In genomic region chr16:50806099-50807062, GRCh38 we compare ENCODE assay signal across 8 cellular contexts.
DNase-seq lines count a peak whose midpoint lies in the region; ATAC-seq and TF ChIP-seq lines count a peak whose summit lies in the region.

No MANE protein-coding gene starts in this region.

- H3F3A ChIP-seq in MM.1S (ENCODE audit: insufficient read depth, low read length): no peaks in the 10 kb centered on the region

- H3K36me3 ChIP-seq in HCT116 (ENCODE audit: control insufficient read depth in 1 of 2, insufficient read depth in 2 of 2, low read length in 2 of 2) (no peaks in the 10 kb centered on the region), MM.1S (replicated peaks; ENCODE audit: insufficient read depth, low read length) (no peaks in the 10 kb centered on the region), SJCRH30 (no peaks in the 10 kb centered on the region)

- peak overlapping the region; percentile 74 for H3K4me3 Mint-ChIP-seq in activated naive CD4-positive, alpha-beta T cell treated with anti-CD3 and anti-CD28 coated beads for 36 hours

- no peaks in the 10 kb centered on the region for H3K27me3 ChIP-seq in HCT116 (ENCODE audit: insufficient read depth, low read length)
- H3K27me3 ChIP-seq in MM.1S (replicated peaks; ENCODE audit: insufficient read depth, low read length): no peaks in the 10 kb centered on the region
- no peaks in the 10 kb centered on the region for H3K27me3 ChIP-seq in SJCRH30

- POLR2A ChIA-PET in HCT116 (lab: Charles Lee): interaction anchor here (0.8 to 1.0 kb wide), 2 partner anchors 138 to 437 kb away, joined by 4 read pairs; partner anchors contain the start of gene BRD7

- RAD21 ChIA-PET in HCT116 (lab: Charles Lee; ENCODE audit: low non-redundant PET in 1 of 2, low total read pairs in 2 of 2, uncharacterized antibody in 2 of 2, unreplicated experiment in 2 of 2): interaction anchor here (1.0 to 1.2 kb wide), 11 partner anchors 78 to 479 kb away, joined by 3 to 12 read pairs (median 5); no protein-coding TSS in a partner anchor

- peak; percentile 96 for ATAC-seq in HCT116

- H3K4me1 Mint-ChIP-seq in activated naive CD4-positive, alpha-beta T cell treated with anti-CD3 and anti-CD28 coated beads for 36 hours (ENCODE audit: low read depth): peaks cover 10% of the 10 kb centered on the region

- H2AFZ ChIP-seq in HCT116 (ENCODE audit: low read depth, low read length, poor library complexity, severe bottlenecking) (peak overlapping the region; percentile 33), MM.1S (ENCODE audit: low read length) (peak overlapping the region; percentile 11; the same call in 1 of the 2 replicates)

- H3K9me3 ChIP-seq in HCT116 (ENCODE audit: control insufficient read depth in 1 of 2, insufficient read depth in 1 of 2, low read depth in 1 of 2, low read length in 2 of 2) (no peaks in the 10 kb centered on the region), MM.1S (replicated peaks; ENCODE audit: insufficient read depth, low read length) (no peaks in the 10 kb centered on the region), SJCRH30 (replicated peaks) (no peaks in the 10 kb centered on the region)

- H3K79me2 ChIP-seq in HCT116 (ENCODE audit: insufficient read depth, low read length) (no peaks in the 10 kb centered on the region), MM.1S (ENCODE audit: low read length) (no peaks in the 10 kb centered on the region)

- H4K20me1 ChIP-seq in HCT116 (ENCODE audit: insufficient read depth) (no peaks in the 10 kb centered on the region), MM.1S (ENCODE audit: insufficient read depth, low read length) (no peaks in the 10 kb centered on the region)

- H3K27ac ChIP-seq in HCT116 (ENCODE audit: low read depth, low read length) (no peak overlapping the region), MM.1S (ENCODE audit: low read length) (no peak overlapping the region), SJCRH30 (no peak overlapping the region)

- TF ChIP-seq RAD21 in HCT116 (IDR thresholded peaks at IDR 0.05; ENCODE audit: low read depth): peak; percentile 69

- peak overlapping the region; percentile 35 to 50 for H3K4me3 ChIP-seq in HCT116 (replicated peaks in 1 of 2; ENCODE audit: low read depth in 1 of 2, low read length in 2 of 2)
- H3K4me3 ChIP-seq in MM.1S (ENCODE audit: low read length): peak overlapping the region; percentile 41
- H3K4me3 ChIP-seq in SJCRH30: no peak overlapping the region

- H3K27me3 Mint-ChIP-seq in activated naive CD4-positive, alpha-beta T cell treated with anti-CD3 and anti-CD28 coated beads for 36 hours (ENCODE audit: low read depth): no peaks in the 10 kb centered on the region

- H3K4me2 ChIP-seq in HCT116 (ENCODE audit: low read length): peak overlapping the region; percentile 86
- H3K4me2 ChIP-seq in MM.1S (ENCODE audit: low read depth, low read length): peak overlapping the region; percentile 61; the same call in 1 of the 2 replicates

- TF ChIP-seq CTCF in HCT116 (IDR thresholded peaks at IDR 0.05 in 2 of 3, conservative IDR thresholded peaks at IDR 0.05 in 1 of 3; ENCODE audit: borderline replicate concordance in 1 of 3, insufficient read depth in 1 of 3, low read depth in 2 of 3, low read length in 2 of 3): peak; percentile 77 to 97 (median 93)
- peak; percentile 92 for TF ChIP-seq CTCF in MM.1S (IDR thresholded peaks at IDR 0.05; ENCODE audit: low read length)

- H3K27ac Mint-ChIP-seq in activated naive CD4-positive, alpha-beta T cell treated with anti-CD3 and anti-CD28 coated beads for 36 hours: peak overlapping the region; percentile 51

- CTCF ChIA-PET in HCT116 (lab: Charles Lee): interaction anchor here (0.7 to 2.6 kb wide), 80 partner anchors 8 to 1176 kb away, joined by 3 to 62 read pairs (median 4); partner anchors contain the start of genes ADCY7, BRD7, CNEP1R1 and CYLD
- CTCF ChIA-PET in activated naive CD4-positive, alpha-beta T cell treated with anti-CD3 and anti-CD28 coated beads for 36 hours (lab: Charles Lee): interaction anchor here (0.6 to 4.7 kb wide), 89 partner anchors 10 to 958 kb away, joined by 3 to 347 read pairs (median 4); partner anchors contain the start of genes BRD7, CNEP1R1 and SNX20

- DNase-seq in GDM1 (lab: John Stamatoyannopoulos, UW): peak; percentile 55
- peak; percentile 86 for DNase-seq in HCT116 (ENCODE audit: low read depth, low spot score)
- peak; percentile 88 for DNase-seq in MM.1S
- peak; percentile 78 to 95 for DNase-seq in SJCRH30
- DNase-seq in activated naive CD4-positive, alpha-beta T cell treated with anti-CD3 and anti-CD28 coated beads for 36 hours: peak; percentile 94
- DNase-seq in germinal center (ENCODE audit: low spot score): peak; percentile 85
- peak; percentile 72 for DNase-seq in non-pigmented ciliary epithelial cell (ENCODE audit: low read depth)
- DNase-seq in superior temporal gyrus (ENCODE audit: extremely low spot score): peak; percentile 99

- H3K9me2 ChIP-seq in HCT116 (ENCODE audit: insufficient read depth) (no peaks in the 10 kb centered on the region), MM.1S (replicated peaks; ENCODE audit: insufficient read depth, low read length) (no peaks in the 10 kb centered on the region)

- no TSS peak for BruUV-seq in HCT116 (replicated peaks; lab: Mats Ljungman, UMichigan)

- no peak overlapping the region for H3K9ac ChIP-seq in HCT116 (ENCODE audit: low read length)
- no peak overlapping the region for H3K9ac ChIP-seq in MM.1S (ENCODE audit: low read length)

- intact Hi-C loops in HCT116 (cut with micrococcal nuclease): loop anchor here (1.0 kb wide), 4 partner anchors 135 to 483 kb away; no protein-coding TSS in a partner anchor
- intact Hi-C loops in activated naive CD4-positive, alpha-beta T cell treated with anti-CD3 and anti-CD28 coated beads for 36 hours (cut with micrococcal nuclease): loop anchor here (1.0 to 5.0 kb wide), 16 partner anchors 41 to 781 kb away; partner anchors contain the start of genes CNEP1R1 and NKD1

- no peak for TF ChIP-seq POLR2A in HCT116 (IDR thresholded peaks at IDR 0.05; ENCODE audit: borderline replicate concordance, extremely low read depth, insufficient read depth, insufficient read length)

- H3K4me1 ChIP-seq in HCT116 (ENCODE audit: control insufficient read depth in 1 of 2, insufficient read depth in 2 of 2, low read length in 2 of 2) (peaks cover 0 to 3% of the 10 kb centered on the region in 2 experiments; a peak in 1 of 4 replicates), MM.1S (ENCODE audit: low read length) (no peaks in the 10 kb centered on the region), SJCRH30 (no peaks in the 10 kb centered on the region)

- no peaks in the 10 kb centered on the region for H3K36me3 Mint-ChIP-seq in activated naive CD4-positive, alpha-beta T cell treated with anti-CD3 and anti-CD28 coated beads for 36 hours (ENCODE audit: low read depth)

- H3K9me3 Mint-ChIP-seq in activated naive CD4-positive, alpha-beta T cell treated with anti-CD3 and anti-CD28 coated beads for 36 hours: no peaks in the 10 kb centered on the region

TF ChIP-seq in HCT116, 20 proteins besides CTCF, POLR2A, EP300 and RAD21:
- no peak for TF ChIP-seq SRF (IDR thresholded peaks at IDR 0.05; ENCODE audit: low read depth)
- TF ChIP-seq TCF7L2 (IDR thresholded peaks at IDR 0.05; ENCODE audit: borderline replicate concordance, extremely low read depth, insufficient read depth, insufficient read length): peak; percentile 11
